Comparison of ENCODE assay signal across 1 cellular context in genomic region chr17:1617620-1618174, GRCh38.
A peak's percentile ranks its signal among the peaks of the same experiment; 100 is the strongest.
TF ChIP-seq lines count a peak whose summit lies in the region.

No MANE protein-coding gene starts in this region.

TF ChIP-seq in HepG2, 621 proteins besides CTCF, POLR2A, EP300 and RAD21:
- no peak for TF ChIP-seq ZNF333 (CRISPR knock-in tag; IDR thresholded peaks at IDR 0.05; ENCODE audit: borderline replicate concordance)
- no peak for TF ChIP-seq JUN (CRISPR knock-in tag; IDR thresholded peaks at IDR 0.05)
- no peak for TF ChIP-seq RFX1 (IDR thresholded peaks at IDR 0.05)
- peak; percentile 52; the same call in 1 of the 2 replicates for TF ChIP-seq ZBTB33 (CRISPR knock-in tag; IDR thresholded peaks at IDR 0.05)
- TF ChIP-seq TOE1 (CRISPR knock-in tag; IDR thresholded peaks at IDR 0.05): no peak
- no peak for TF ChIP-seq HMGA1 (CRISPR knock-in tag; conservative IDR thresholded peaks at IDR 0.05)
- TF ChIP-seq ARID5B (CRISPR knock-in tag; IDR thresholded peaks at IDR 0.05): no peak
- TF ChIP-seq HOXA3 (CRISPR knock-in tag; IDR thresholded peaks at IDR 0.05): no peak
TF ChIP-seq in HepG2: peak in this region for 1.
